In genomic region chr3:70712449-70713082, GRCh38 we compare ENCODE assay signal across 27 cellular contexts.
"Had no signal": no experiment of that assay in that cellular context is flagged by ENCODE, and none has a peak within 500 bp of the region (broad histone marks: within the 10 kb centered on the region; RNA-seq: fewer than 3 reads in every experiment).

No MANE protein-coding gene starts in this region.

- H3K4me3 ChIP-seq: left lung, lower lobe of right lung, pancreas, prostate gland, skin epidermis, stomach, testis, thyroid gland, transverse colon, upper lobe of left lung, vagina had no signal

- H3K4me1 ChIP-seq: left lung, lower lobe of right lung, pancreas, prostate gland, stomach, testis, thyroid gland, transverse colon, upper lobe of left lung had no signal

- ATAC-seq: left colon; left lung; lower lobe of right lung; naive thymus-derived CD8-positive, alpha-beta T cell; pancreas; right cardiac atrium; sciatic nerve; stimulated activated naive B cell treated with anti-CD40 and anti-IgM and Interleukin-4, amounts not matched to agents 10 μg/mL and 1 μg/mL and 100 μg/mL, for 72 hours; stimulated activated naive CD8-positive, alpha-beta T cell treated with anti-CD3 and anti-CD28 coated beads, Interleukin-15, Interleukin-2, amounts not matched to agents 100 U/mL and 50 U/mL, for 24 hours had no signal

- H3K27me3 ChIP-seq: left lung, pancreas, stomach, testis, thyroid gland, transverse colon, upper lobe of left lung, vagina had no signal

- DNase-seq: immature natural killer cell; kidney; left colon; left lung; lower lobe of right lung; mammary epithelial cell; mesenchymal stem cell; naive thymus-derived CD8-positive, alpha-beta T cell; nucleus accumbens; pancreas; retina; right cardiac atrium; stimulated activated CD4-positive, alpha-beta T cell treated with anti-CD3 and anti-CD28 coated beads, Interleukin-12 subunit alpha, Interleukin-12 subunit beta, amount 100 ng/mL, for 4 hours; stimulated activated CD4-positive, alpha-beta T cell treated with anti-CD3 and anti-CD28 coated beads, Interleukin-15, amount 100 ng/mL, for 24 hours; stimulated activated CD4-positive, alpha-beta T cell treated with anti-CD3 and anti-CD28 coated beads, Interleukin-2, amount 100 ng/mL, for 24 hours; stimulated activated CD4-positive, alpha-beta T cell treated with anti-CD3 and anti-CD28 coated beads, Interleukin-4, amount 100 ng/mL, for 1 hour; stimulated activated naive B cell treated with anti-CD40 and anti-IgM and Interleukin-4, amounts not matched to agents 10 μg/mL and 1 μg/mL and 100 μg/mL, for 72 hours; stimulated activated naive CD8-positive, alpha-beta T cell treated with anti-CD3 and anti-CD28 coated beads, Interleukin-15, Interleukin-2, amounts not matched to agents 100 U/mL and 50 U/mL, for 24 hours; stomach; testis; thyroid gland; transverse colon; upper lobe of left lung had no signal

- H3K27ac ChIP-seq: left lung, lower lobe of right lung, pancreas, prostate gland, skin epidermis, stomach, testis, thyroid gland, transverse colon, upper lobe of left lung, vagina had no signal

- H3K36me3 ChIP-seq: left lung, lower lobe of right lung, pancreas, prostate gland, stomach, thyroid gland, transverse colon, upper lobe of left lung, vagina had no signal

- H3K9me3 ChIP-seq: pancreas, prostate gland, testis, thyroid gland, vagina had no signal
